ENCODE assay signal across 1 cellular context in the genomic region with DNA sequence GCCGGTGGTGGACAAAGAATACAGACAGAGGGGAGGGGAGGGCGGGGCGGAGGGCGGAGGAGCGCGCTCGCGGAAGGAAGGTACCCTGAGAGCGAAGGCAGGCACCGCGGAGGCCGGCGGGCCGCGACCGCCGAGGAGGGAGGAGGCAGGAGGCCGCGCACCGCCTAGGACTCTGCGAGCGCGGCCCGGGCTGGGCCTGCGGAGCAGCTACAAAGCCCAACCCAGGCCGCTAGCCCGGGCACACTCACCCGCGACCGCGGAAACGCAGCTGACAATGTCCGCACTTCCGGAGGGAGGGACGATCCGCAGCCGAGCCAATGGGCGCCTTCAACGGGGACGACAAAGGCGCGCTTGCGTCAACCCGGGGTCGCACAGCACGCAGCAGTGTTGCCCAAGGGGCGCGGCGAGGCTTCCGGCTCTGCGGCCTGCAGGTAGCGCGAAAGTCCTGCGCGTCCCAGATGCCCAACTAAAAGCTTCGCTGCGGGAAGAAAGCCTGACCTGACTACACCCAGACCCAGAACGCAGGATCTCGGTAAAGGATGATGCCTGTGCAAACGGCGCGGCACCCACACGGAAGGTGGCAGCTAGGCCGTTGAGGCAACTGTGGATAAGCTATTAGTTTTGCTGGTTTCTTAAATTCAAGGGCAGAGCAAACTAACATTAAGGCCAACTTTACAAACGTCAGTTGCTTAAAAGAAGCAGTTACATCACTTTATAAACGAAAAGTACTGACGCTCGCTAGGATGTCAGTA.
TF ChIP-seq lines count a peak whose summit lies in the region.

A gene (minus strand): TSS at position 276 of the 752 bp plus-strand sequence. CDS start 3,486 bp downstream, outside the sequence.

TF ChIP-seq in HepG2, 621 proteins besides CTCF, POLR2A, EP300 and RAD21 (continued from another document and continues in another):
- peak; percentile 57; the same call in 1 of the 2 replicates for TF ChIP-seq GATAD2A (CRISPR knock-in tag; IDR thresholded peaks at IDR 0.05)
- peak; percentile 93; the same call in 1 of the 2 replicates for TF ChIP-seq ZNF839 (CRISPR knock-in tag; IDR thresholded peaks at IDR 0.05; ENCODE audit: borderline replicate concordance)
- peak; percentile 64; the same call in 1 of the 2 replicates for TF ChIP-seq ZNF792 (CRISPR knock-in tag; IDR thresholded peaks at IDR 0.05)
- TF ChIP-seq, protein P1, sequence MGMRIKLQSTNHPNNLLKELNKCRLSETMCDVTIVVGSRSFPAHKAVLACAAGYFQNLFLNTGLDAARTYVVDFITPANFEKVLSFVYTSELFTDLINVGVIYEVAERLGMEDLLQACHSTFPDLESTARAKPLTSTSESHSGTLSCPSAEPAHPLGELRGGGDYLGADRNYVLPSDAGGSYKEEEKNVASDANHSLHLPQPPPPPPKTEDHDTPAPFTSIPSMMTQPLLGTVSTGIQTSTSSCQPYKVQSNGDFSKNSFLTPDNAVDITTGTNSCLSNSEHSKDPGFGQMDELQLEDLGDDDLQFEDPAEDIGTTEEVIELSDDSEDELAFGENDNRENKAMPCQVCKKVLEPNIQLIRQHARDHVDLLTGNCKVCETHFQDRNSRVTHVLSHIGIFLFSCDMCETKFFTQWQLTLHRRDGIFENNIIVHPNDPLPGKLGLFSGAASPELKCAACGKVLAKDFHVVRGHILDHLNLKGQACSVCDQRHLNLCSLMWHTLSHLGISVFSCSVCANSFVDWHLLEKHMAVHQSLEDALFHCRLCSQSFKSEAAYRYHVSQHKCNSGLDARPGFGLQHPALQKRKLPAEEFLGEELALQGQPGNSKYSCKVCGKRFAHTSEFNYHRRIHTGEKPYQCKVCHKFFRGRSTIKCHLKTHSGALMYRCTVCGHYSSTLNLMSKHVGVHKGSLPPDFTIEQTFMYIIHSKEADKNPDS (CRISPR knock-in tag; IDR thresholded peaks at IDR 0.05): peak; percentile 74; the same call in 1 of the 2 replicates
- 0 out of 2 replicates have a peak, but pooled peaks have one; percentile 40 for TF ChIP-seq ZNF761 (CRISPR knock-in tag; conservative IDR thresholded peaks at IDR 0.05)
- peak; percentile 68; the same call in 1 of the 2 replicates for TF ChIP-seq DMAP1 (CRISPR knock-in tag; IDR thresholded peaks at IDR 0.05)
- peak; percentile 53; the same call in 1 of the 2 replicates for TF ChIP-seq TOPORS (CRISPR knock-in tag; IDR thresholded peaks at IDR 0.05)
- TF ChIP-seq PAF1 (CRISPR knock-in tag; IDR thresholded peaks at IDR 0.05): peak; percentile 92
- no peak for TF ChIP-seq ADNP (CRISPR knock-in tag; IDR thresholded peaks at IDR 0.05)
- no peak for TF ChIP-seq ZNF616 (CRISPR knock-in tag; IDR thresholded peaks at IDR 0.05; ENCODE audit: low read depth)
- no peak for TF ChIP-seq EHMT2 (IDR thresholded peaks at IDR 0.05; ENCODE audit: borderline replicate concordance, low read depth, low read length)
- peak; percentile 99 for TF ChIP-seq KDM5B (CRISPR knock-in tag; IDR thresholded peaks at IDR 0.05; ENCODE audit: borderline replicate concordance)
- peak; percentile 75; the same call in 1 of the 2 replicates for TF ChIP-seq ZC3H13 (CRISPR knock-in tag; IDR thresholded peaks at IDR 0.05)
- TF ChIP-seq ZNF30 (CRISPR knock-in tag; IDR thresholded peaks at IDR 0.05): no peak
- TF ChIP-seq, protein P2, sequence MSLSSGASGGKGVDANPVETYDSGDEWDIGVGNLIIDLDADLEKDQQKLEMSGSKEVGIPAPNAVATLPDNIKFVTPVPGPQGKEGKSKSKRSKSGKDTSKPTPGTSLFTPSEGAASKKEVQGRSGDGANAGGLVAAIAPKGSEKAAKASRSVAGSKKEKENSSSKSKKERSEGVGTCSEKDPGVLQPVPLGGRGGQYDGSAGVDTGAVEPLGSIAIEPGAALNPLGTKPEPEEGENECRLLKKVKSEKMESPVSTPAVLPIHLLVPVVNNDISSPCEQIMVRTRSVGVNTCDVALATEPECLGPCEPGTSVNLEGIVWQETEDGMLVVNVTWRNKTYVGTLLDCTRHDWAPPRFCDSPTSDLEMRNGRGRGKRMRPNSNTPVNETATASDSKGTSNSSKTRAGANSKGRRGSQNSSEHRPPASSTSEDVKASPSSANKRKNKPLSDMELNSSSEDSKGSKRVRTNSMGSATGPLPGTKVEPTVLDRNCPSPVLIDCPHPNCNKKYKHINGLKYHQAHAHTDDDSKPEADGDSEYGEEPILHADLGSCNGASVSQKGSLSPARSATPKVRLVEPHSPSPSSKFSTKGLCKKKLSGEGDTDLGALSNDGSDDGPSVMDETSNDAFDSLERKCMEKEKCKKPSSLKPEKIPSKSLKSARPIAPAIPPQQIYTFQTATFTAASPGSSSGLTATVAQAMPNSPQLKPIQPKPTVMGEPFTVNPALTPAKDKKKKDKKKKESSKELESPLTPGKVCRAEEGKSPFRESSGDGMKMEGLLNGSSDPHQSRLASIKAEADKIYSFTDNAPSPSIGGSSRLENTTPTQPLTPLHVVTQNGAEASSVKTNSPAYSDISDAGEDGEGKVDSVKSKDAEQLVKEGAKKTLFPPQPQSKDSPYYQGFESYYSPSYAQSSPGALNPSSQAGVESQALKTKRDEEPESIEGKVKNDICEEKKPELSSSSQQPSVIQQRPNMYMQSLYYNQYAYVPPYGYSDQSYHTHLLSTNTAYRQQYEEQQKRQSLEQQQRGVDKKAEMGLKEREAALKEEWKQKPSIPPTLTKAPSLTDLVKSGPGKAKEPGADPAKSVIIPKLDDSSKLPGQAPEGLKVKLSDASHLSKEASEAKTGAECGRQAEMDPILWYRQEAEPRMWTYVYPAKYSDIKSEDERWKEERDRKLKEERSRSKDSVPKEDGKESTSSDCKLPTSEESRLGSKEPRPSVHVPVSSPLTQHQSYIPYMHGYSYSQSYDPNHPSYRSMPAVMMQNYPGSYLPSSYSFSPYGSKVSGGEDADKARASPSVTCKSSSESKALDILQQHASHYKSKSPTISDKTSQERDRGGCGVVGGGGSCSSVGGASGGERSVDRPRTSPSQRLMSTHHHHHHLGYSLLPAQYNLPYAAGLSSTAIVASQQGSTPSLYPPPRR (CRISPR knock-in tag; IDR thresholded peaks at IDR 0.05; ENCODE audit: borderline replicate concordance): no peak
- TF ChIP-seq, protein P3, sequence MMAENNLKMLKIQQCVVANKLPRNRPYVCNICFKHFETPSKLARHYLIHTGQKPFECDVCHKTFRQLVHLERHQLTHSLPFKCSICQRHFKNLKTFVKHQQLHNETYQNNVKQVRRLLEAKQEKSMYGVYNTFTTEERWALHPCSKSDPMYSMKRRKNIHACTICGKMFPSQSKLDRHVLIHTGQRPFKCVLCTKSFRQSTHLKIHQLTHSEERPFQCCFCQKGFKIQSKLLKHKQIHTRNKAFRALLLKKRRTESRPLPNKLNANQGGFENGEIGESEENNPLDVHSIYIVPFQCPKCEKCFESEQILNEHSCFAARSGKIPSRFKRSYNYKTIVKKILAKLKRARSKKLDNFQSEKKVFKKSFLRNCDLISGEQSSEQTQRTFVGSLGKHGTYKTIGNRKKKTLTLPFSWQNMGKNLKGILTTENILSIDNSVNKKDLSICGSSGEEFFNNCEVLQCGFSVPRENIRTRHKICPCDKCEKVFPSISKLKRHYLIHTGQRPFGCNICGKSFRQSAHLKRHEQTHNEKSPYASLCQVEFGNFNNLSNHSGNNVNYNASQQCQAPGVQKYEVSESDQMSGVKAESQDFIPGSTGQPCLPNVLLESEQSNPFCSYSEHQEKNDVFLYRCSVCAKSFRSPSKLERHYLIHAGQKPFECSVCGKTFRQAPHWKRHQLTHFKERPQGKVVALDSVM (CRISPR knock-in tag; IDR thresholded peaks at IDR 0.05): peak; percentile 76; the same call in 1 of the 2 replicates
- TF ChIP-seq ZNF75D (CRISPR knock-in tag; IDR thresholded peaks at IDR 0.05; ENCODE audit: borderline replicate concordance): no peak
- TF ChIP-seq, protein P4, sequence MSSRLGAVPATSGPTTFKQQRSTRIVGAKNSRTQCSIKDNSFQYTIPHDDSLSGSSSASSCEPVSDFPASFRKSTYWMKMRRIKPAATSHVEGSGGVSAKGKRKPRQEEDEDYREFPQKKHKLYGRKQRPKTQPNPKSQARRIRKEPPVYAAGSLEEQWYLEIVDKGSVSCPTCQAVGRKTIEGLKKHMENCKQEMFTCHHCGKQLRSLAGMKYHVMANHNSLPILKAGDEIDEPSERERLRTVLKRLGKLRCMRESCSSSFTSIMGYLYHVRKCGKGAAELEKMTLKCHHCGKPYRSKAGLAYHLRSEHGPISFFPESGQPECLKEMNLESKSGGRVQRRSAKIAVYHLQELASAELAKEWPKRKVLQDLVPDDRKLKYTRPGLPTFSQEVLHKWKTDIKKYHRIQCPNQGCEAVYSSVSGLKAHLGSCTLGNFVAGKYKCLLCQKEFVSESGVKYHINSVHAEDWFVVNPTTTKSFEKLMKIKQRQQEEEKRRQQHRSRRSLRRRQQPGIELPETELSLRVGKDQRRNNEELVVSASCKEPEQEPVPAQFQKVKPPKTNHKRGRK (CRISPR knock-in tag; IDR thresholded peaks at IDR 0.05): no peak
- TF ChIP-seq NFKB2 (CRISPR knock-in tag; IDR thresholded peaks at IDR 0.05; ENCODE audit: borderline replicate concordance): peak; percentile 86; the same call in 1 of the 2 replicates
- TF ChIP-seq, protein P5, sequence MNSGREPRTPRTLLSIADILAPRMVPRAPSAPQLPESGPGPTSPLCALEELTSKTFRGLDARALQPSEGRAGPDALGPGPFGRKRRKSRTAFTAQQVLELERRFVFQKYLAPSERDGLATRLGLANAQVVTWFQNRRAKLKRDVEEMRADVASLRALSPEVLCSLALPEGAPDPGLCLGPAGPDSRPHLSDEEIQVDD (CRISPR knock-in tag; IDR thresholded peaks at IDR 0.05; ENCODE audit: borderline replicate concordance): peak; percentile 58; the same call in 1 of the 2 replicates
- peak; percentile 81; the same call in 1 of the 2 replicates for TF ChIP-seq ZNF292 (CRISPR knock-in tag; IDR thresholded peaks at IDR 0.05; ENCODE audit: borderline replicate concordance, low read depth)
- TF ChIP-seq SALL2 (CRISPR knock-in tag; IDR thresholded peaks at IDR 0.05): peak; percentile 93; the same call in 1 of the 2 replicates
- peak; percentile 99 for TF ChIP-seq RBFOX2 (IDR thresholded peaks at IDR 0.05; ENCODE audit: low read depth, low read length)
- no peak for TF ChIP-seq SCMH1 (CRISPR knock-in tag; IDR thresholded peaks at IDR 0.05; ENCODE audit: borderline replicate concordance)
- TF ChIP-seq ELF3 (CRISPR knock-in tag; IDR thresholded peaks at IDR 0.05): peak; percentile 90
- TF ChIP-seq, protein P6, sequence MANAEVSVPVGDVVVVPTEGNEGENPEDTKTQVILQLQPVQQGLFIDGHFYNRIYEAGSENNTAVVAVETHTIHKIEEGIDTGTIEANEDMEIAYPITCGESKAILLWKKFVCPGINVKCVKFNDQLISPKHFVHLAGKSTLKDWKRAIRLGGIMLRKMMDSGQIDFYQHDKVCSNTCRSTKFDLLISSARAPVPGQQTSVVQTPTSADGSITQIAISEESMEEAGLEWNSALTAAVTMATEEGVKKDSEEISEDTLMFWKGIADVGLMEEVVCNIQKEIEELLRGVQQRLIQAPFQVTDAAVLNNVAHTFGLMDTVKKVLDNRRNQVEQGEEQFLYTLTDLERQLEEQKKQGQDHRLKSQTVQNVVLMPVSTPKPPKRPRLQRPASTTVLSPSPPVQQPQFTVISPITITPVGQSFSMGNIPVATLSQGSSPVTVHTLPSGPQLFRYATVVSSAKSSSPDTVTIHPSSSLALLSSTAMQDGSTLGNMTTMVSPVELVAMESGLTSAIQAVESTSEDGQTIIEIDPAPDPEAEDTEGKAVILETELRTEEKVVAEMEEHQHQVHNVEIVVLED (CRISPR knock-in tag; IDR thresholded peaks at IDR 0.05; ENCODE audit: borderline replicate concordance): peak; percentile 99
- TF ChIP-seq, protein P7, sequence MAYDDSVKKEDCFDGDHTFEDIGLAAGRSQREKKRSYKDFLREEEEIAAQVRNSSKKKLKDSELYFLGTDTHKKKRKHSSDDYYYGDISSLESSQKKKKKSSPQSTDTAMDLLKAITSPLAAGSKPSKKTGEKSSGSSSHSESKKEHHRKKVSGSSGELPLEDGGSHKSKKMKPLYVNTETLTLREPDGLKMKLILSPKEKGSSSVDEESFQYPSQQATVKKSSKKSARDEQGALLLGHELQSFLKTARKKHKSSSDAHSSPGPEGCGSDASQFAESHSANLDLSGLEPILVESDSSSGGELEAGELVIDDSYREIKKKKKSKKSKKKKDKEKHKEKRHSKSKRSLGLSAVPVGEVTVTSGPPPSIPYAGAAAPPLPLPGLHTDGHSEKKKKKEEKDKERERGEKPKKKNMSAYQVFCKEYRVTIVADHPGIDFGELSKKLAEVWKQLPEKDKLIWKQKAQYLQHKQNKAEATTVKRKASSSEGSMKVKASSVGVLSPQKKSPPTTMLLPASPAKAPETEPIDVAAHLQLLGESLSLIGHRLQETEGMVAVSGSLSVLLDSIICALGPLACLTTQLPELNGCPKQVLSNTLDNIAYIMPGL (CRISPR knock-in tag; IDR thresholded peaks at IDR 0.05; ENCODE audit: borderline replicate concordance in 1 of 2, low read depth in 1 of 2): peak; percentile 75 to 83; a peak in 3 of 4 replicates
- TF ChIP-seq, protein P8, sequence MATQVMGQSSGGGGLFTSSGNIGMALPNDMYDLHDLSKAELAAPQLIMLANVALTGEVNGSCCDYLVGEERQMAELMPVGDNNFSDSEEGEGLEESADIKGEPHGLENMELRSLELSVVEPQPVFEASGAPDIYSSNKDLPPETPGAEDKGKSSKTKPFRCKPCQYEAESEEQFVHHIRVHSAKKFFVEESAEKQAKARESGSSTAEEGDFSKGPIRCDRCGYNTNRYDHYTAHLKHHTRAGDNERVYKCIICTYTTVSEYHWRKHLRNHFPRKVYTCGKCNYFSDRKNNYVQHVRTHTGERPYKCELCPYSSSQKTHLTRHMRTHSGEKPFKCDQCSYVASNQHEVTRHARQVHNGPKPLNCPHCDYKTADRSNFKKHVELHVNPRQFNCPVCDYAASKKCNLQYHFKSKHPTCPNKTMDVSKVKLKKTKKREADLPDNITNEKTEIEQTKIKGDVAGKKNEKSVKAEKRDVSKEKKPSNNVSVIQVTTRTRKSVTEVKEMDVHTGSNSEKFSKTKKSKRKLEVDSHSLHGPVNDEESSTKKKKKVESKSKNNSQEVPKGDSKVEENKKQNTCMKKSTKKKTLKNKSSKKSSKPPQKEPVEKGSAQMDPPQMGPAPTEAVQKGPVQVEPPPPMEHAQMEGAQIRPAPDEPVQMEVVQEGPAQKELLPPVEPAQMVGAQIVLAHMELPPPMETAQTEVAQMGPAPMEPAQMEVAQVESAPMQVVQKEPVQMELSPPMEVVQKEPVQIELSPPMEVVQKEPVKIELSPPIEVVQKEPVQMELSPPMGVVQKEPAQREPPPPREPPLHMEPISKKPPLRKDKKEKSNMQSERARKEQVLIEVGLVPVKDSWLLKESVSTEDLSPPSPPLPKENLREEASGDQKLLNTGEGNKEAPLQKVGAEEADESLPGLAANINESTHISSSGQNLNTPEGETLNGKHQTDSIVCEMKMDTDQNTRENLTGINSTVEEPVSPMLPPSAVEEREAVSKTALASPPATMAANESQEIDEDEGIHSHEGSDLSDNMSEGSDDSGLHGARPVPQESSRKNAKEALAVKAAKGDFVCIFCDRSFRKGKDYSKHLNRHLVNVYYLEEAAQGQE (IDR thresholded peaks at IDR 0.05; ENCODE audit: borderline replicate concordance in 1 of 2, low read depth in 1 of 2, low read length in 2 of 2): no peak
- no peak for TF ChIP-seq IKZF1 (IDR thresholded peaks at IDR 0.05)
- peak; percentile 72; the same call in 1 of the 2 replicates for TF ChIP-seq EEA1 (CRISPR knock-in tag; IDR thresholded peaks at IDR 0.05; ENCODE audit: borderline replicate concordance)
- no peak for TF ChIP-seq ZNF20 (CRISPR knock-in tag; IDR thresholded peaks at IDR 0.05)
- peak; percentile 82 for TF ChIP-seq ATF7-NPFF (CRISPR knock-in tag; IDR thresholded peaks at IDR 0.05; ENCODE audit: low read depth)
